Comparison of ENCODE assay signal across 12 cellular contexts in the genomic region with DNA sequence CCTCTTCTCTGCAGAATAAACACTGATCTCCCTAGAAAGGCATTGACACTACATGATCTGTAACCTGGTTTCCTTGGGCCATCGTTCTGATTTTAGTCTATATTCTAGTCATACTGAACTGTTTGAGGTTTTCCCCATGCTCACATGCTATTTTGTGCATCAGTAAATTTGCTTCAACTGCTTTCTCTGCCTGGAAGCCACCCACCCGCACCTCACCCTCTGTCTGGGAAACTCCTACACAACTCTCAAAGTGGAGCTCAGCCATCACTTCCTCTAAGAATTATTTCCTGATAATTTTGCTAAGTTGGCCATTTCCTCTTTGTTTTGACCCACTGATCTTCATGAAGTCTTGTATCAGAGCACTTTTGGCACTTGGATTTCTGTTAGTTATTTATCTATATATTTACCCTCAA. TPM values are rescaled to one million over a fixed set of nuclear protein-coding genes. Genes with fewer than 3 reads are reported as not detected.
DNase-seq lines count a peak whose midpoint lies in the region; ATAC-seq, FAIRE-seq and TF ChIP-seq lines count a peak whose summit lies in the region.
"Had no signal": no experiment of that assay in that cellular context is flagged by ENCODE, and none has a peak within 500 bp of the region (broad histone marks: within the 10 kb centered on the region; RNA-seq: fewer than 3 reads in every experiment).

No MANE protein-coding gene starts in this region.

- no peaks in the 10 kb centered on the region for H3K79me2 ChIP-seq in GM23338 (replicated peaks; ENCODE audit: insufficient read depth)

- H3K36me3 ChIP-seq in ascending aorta = no peaks in the 10 kb centered on the region
- no peaks in the 10 kb centered on the region for H3K36me3 ChIP-seq in GM23338 (ENCODE audit: insufficient read depth)

- no peak for TF ChIP-seq CTCF in Calu3 (IDR thresholded peaks at IDR 0.05; ENCODE audit: unreplicated experiment)
- TF ChIP-seq CTCF in ascending aorta (IDR thresholded peaks at IDR 0.05) = no peak
- no peak for TF ChIP-seq CTCF in lower leg skin (IDR thresholded peaks at IDR 0.05)
- TF ChIP-seq CTCF in GM23338 (conservative IDR thresholded peaks at IDR 0.05; ENCODE audit: low read depth in 2 of 2) = no peak

- H3F3A ChIP-seq in GM23338 (replicated peaks; ENCODE audit: low read depth) = no peaks in the 10 kb centered on the region

- 78 to 81% methylated on average over 2 of the region's 2 CpGs for WGBS in lower leg skin, 2 donors

- H3K27me3 Mint-ChIP-seq in T-helper 1 cell treated with Interleukin-12 subunit alpha and Interleukin-12 subunit beta and Interleukin-4 antibody, amounts not matched to agents 30 μg/mL and 1 μg/mL, for 36 hours (ENCODE audit: low read depth) = no peaks in the 10 kb centered on the region
- no peaks in the 10 kb centered on the region for H3K27me3 Mint-ChIP-seq in Calu3 (ENCODE audit: unreplicated experiment)
- no peaks in the 10 kb centered on the region for H3K27me3 Mint-ChIP-seq in GM23338 (ENCODE audit: insufficient read depth, low read depth, poor library complexity)

- peaks cover 0 to 5% of the 10 kb centered on the region in 2 donors for H3K9me3 ChIP-seq in ascending aorta

- peak overlapping the region; percentile 54 for H3K27ac Mint-ChIP-seq in T-helper 1 cell treated with Interleukin-12 subunit alpha and Interleukin-12 subunit beta and Interleukin-4 antibody, amounts not matched to agents 30 μg/mL and 1 μg/mL, for 36 hours
- no peak overlapping the region for H3K27ac Mint-ChIP-seq in Calu3 (ENCODE audit: unreplicated experiment)
- no peak overlapping the region for H3K27ac Mint-ChIP-seq in GM23338

- H3K27me3 ChIP-seq in ascending aorta = no peaks in the 10 kb centered on the region
- H3K27me3 ChIP-seq in GM23338 (ENCODE audit: insufficient read depth) = no peaks in the 10 kb centered on the region

- H3K4me1 ChIP-seq in ascending aorta (no peaks in the 10 kb centered on the region), GM23338 (ENCODE audit: insufficient read depth) (no peaks in the 10 kb centered on the region; the same call in 1 of the 2 replicates)

- ATAC-seq in HG03039 (IDR thresholded peaks at IDR 0.05; ENCODE audit: unreplicated experiment) (peak; percentile 57), GM23338 (no peak)
- ATAC-seq: esophagus mucosa had no signal

- H3K36me3 Mint-ChIP-seq in T-helper 1 cell treated with Interleukin-12 subunit alpha and Interleukin-12 subunit beta and Interleukin-4 antibody, amounts not matched to agents 30 μg/mL and 1 μg/mL, for 36 hours (ENCODE audit: low read depth) = peaks cover 17% of the 10 kb centered on the region
- H3K36me3 Mint-ChIP-seq in Calu3 (ENCODE audit: insufficient read depth, unreplicated experiment) (no peaks in the 10 kb centered on the region), GM23338 (ENCODE audit: low read depth) (no peaks in the 10 kb centered on the region)

- DNase-seq in GF-D8 (lab: John Stamatoyannopoulos, UW) = peak; percentile 36
- DNase-seq in GM19239 (ENCODE audit: insufficient read length, low spot score) = no peak
- no peak for DNase-seq in Calu3
- DNase-seq in ascending aorta (ENCODE audit: low spot score in 2 of 2) = no peak
- no peak for DNase-seq in lower leg skin (ENCODE audit: low spot score in 2 of 2)
- no peak for DNase-seq in GM23338 (ENCODE audit: low spot score)
- DNase-seq: DMS 273 treated with DMSO at 0.1 percent for 48 hours had no signal

- H3K4me3 ChIP-seq in ascending aorta = no peak overlapping the region
- no peak overlapping the region for H3K4me3 ChIP-seq in lower leg skin (ENCODE audit: low read depth, poor library complexity, severe bottlenecking)
- no peak overlapping the region for H3K4me3 ChIP-seq in GM23338
- H3K4me3 ChIP-seq: PC-9 had no signal

- peak overlapping the region; percentile 23 for H3K4me3 Mint-ChIP-seq in T-helper 1 cell treated with Interleukin-12 subunit alpha and Interleukin-12 subunit beta and Interleukin-4 antibody, amounts not matched to agents 30 μg/mL and 1 μg/mL, for 36 hours
- H3K4me3 Mint-ChIP-seq in Calu3 (ENCODE audit: low read depth, unreplicated experiment) (no peak overlapping the region), GM23338 (no peak overlapping the region)

- CTCF ChIA-PET in Calu3 (lab: Charles Lee) = no interaction called here

- FAIRE-seq in GM19239 (lab: Jason Lieb, UNC) = peak; percentile 89

- BruUV-seq in Calu3 (replicated peaks; lab: Mats Ljungman, UMichigan) = no TSS peak

- no peaks in the 10 kb centered on the region; the same call in 1 of the 2 replicates for H3K9me2 ChIP-seq in GM23338 (ENCODE audit: insufficient read depth)

- no peak overlapping the region for H3K4me2 ChIP-seq in GM23338
- H3K4me2 ChIP-seq: PC-9 had no signal

- H4K20me1 ChIP-seq in GM23338 (replicated peaks; ENCODE audit: insufficient read depth) = no peaks in the 10 kb centered on the region

- H3K4me1 Mint-ChIP-seq in T-helper 1 cell treated with Interleukin-12 subunit alpha and Interleukin-12 subunit beta and Interleukin-4 antibody, amounts not matched to agents 30 μg/mL and 1 μg/mL, for 36 hours (ENCODE audit: low read depth) = peaks cover 22% of the 10 kb centered on the region
- H3K4me1 Mint-ChIP-seq in Calu3 (ENCODE audit: low read depth, unreplicated experiment) (no peaks in the 10 kb centered on the region), GM23338 (no peaks in the 10 kb centered on the region; the same call in 1 of the 3 replicates)

- no peak for TF ChIP-seq POLR2A in lower leg skin (IDR thresholded peaks at IDR 0.05)

- peaks cover 22% of the 10 kb centered on the region for H3K9me3 Mint-ChIP-seq in T-helper 1 cell treated with Interleukin-12 subunit alpha and Interleukin-12 subunit beta and Interleukin-4 antibody, amounts not matched to agents 30 μg/mL and 1 μg/mL, for 36 hours
- H3K9me3 Mint-ChIP-seq in Calu3 (ENCODE audit: low read depth, unreplicated experiment) (no peaks in the 10 kb centered on the region), GM23338 (no peaks in the 10 kb centered on the region)

- no peak overlapping the region for H3K27ac ChIP-seq in ascending aorta
- no peak overlapping the region for H3K27ac ChIP-seq in GM23338 (ENCODE audit: low read depth)
- H3K27ac ChIP-seq: PC-9 had no signal

- intact Hi-C loops in Calu3 (cut with micrococcal nuclease; ENCODE audit: unreplicated experiment) (no loop called here), ascending aorta (cut with DNase I) (no loop called here), lower leg skin (cut with DNase I; ENCODE audit: low total_unique reads) (no loop called here)

- H2AFZ ChIP-seq in GM23338 = no peak overlapping the region
- H2AFZ ChIP-seq: PC-9 had no signal

TF ChIP-seq in GM23338, 12 proteins besides CTCF, POLR2A, EP300 and RAD21:
- TF ChIP-seq, protein P1, sequence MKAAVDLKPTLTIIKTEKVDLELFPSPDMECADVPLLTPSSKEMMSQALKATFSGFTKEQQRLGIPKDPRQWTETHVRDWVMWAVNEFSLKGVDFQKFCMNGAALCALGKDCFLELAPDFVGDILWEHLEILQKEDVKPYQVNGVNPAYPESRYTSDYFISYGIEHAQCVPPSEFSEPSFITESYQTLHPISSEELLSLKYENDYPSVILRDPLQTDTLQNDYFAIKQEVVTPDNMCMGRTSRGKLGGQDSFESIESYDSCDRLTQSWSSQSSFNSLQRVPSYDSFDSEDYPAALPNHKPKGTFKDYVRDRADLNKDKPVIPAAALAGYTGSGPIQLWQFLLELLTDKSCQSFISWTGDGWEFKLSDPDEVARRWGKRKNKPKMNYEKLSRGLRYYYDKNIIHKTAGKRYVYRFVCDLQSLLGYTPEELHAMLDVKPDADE (IDR thresholded peaks at IDR 0.05) = no peak
- TF ChIP-seq ZNF331 (CRISPR knock-in tag; IDR thresholded peaks at IDR 0.05; ENCODE audit: low read depth) = no peak
- TF ChIP-seq EZH2 (IDR thresholded peaks at IDR 0.05; ENCODE audit: low read depth, unreplicated experiment) = no peak
- no peak for TF ChIP-seq EZH2phosphoT487 (IDR thresholded peaks at IDR 0.05; ENCODE audit: unreplicated experiment)
- TF ChIP-seq CREB1 (CRISPR knock-in tag; IDR thresholded peaks at IDR 0.05; ENCODE audit: low read depth) = no peak
- no peak for TF ChIP-seq ZNF114 (CRISPR knock-in tag; IDR thresholded peaks at IDR 0.05)
- TF ChIP-seq, protein P2, sequence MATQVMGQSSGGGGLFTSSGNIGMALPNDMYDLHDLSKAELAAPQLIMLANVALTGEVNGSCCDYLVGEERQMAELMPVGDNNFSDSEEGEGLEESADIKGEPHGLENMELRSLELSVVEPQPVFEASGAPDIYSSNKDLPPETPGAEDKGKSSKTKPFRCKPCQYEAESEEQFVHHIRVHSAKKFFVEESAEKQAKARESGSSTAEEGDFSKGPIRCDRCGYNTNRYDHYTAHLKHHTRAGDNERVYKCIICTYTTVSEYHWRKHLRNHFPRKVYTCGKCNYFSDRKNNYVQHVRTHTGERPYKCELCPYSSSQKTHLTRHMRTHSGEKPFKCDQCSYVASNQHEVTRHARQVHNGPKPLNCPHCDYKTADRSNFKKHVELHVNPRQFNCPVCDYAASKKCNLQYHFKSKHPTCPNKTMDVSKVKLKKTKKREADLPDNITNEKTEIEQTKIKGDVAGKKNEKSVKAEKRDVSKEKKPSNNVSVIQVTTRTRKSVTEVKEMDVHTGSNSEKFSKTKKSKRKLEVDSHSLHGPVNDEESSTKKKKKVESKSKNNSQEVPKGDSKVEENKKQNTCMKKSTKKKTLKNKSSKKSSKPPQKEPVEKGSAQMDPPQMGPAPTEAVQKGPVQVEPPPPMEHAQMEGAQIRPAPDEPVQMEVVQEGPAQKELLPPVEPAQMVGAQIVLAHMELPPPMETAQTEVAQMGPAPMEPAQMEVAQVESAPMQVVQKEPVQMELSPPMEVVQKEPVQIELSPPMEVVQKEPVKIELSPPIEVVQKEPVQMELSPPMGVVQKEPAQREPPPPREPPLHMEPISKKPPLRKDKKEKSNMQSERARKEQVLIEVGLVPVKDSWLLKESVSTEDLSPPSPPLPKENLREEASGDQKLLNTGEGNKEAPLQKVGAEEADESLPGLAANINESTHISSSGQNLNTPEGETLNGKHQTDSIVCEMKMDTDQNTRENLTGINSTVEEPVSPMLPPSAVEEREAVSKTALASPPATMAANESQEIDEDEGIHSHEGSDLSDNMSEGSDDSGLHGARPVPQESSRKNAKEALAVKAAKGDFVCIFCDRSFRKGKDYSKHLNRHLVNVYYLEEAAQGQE (IDR thresholded peaks at IDR 0.05; ENCODE audit: unreplicated experiment) = no peak

RNA-seq across cellular contexts. Expression of a gene that starts 36.1 kb away (rescaled TPM):
- total RNA-seq in Calu3 (2022) (not detected in 2 replicates), ascending aorta (not detected), lower leg skin (not detected)
- not detected in 2 replicates for total RNA-seq in GM23338 (2014; rRNA removed; shearing (Covaris generic))
- not detected in 2 replicates for polyA plus RNA-seq in GM23338 (2016; fragmentation: Nextera tagmentation; extraction: Ambion mirVana)
- total RNA-seq: esophagus mucosa, HT1080, PC-9 had no signal

RNA-seq across cellular contexts. Expression of a gene that starts 58.5 kb away (rescaled TPM):
- total RNA-seq in Calu3 (2022) (95.5 and 171 TPM in 2 replicates), ascending aorta (not detected), lower leg skin (100 to 1,000 TPM in 2 of 4 donors, 10 to 100 TPM in 2; 15.9 to 195 (median 95.8) TPM)
- total RNA-seq in GM23338 (2014; rRNA removed; shearing (Covaris generic)) = not detected in 2 replicates
- not detected in 2 replicates for polyA plus RNA-seq in GM23338 (2016; fragmentation: Nextera tagmentation; extraction: Ambion mirVana)
- total RNA-seq: HT1080 had no signal

Comparison
In these comparisons a context has a peak if more than half of its experiments do, and no peak if none do; other contexts are left out.
1. RNA of a gene that starts 58.5 kb away (total RNA-seq): 95.5 to 171 TPM in Calu3 and 15.9 to 195 TPM in lower leg skin; not detected in ascending aorta (single experiment) and not detected in GM23338; every median in the first group is over 10 times any median in the second.